Comparison of ENCODE assay signal across 8 cellular contexts in the genomic region with DNA sequence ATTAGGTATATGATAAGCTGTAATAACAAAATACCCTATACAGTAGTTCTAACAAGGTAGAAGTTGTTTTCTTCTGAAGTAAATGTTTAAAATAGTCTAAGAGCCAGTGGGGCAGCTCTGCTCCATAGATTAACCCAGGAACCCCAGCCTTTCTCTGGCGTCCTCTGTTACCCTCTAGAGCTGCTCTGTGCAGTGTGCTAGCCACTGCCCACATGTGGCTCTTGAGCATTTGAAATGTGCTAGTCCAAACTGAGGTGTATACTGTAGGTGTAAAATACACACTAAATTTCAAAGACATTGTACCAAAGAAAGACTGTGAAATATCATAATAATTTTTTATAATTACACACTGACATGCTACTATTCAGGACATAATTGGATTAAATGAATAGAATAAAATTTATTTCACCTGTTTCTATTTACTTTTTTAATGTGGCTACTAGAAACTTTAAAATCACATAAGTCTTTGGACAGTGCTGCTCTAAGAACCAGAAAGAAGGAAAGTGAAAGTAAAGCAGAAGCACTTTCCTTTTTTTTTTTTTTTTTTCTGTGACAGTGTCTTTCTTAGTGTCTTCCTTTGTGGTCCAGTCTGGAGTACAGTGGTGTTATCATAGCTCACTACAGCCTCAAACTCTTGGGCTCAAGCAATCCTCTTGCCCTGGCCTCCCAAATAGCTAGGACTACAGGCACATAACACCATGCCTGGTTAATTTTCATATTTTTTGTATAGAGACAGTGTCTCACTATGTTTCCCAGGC. TPM values are rescaled to one million over a fixed set of nuclear protein-coding genes. Genes with fewer than 3 reads are reported as not detected.
DNase-seq lines count a peak whose midpoint lies in the region; ATAC-seq and TF ChIP-seq lines count a peak whose summit lies in the region.
"Had no signal": no experiment of that assay in that cellular context is flagged by ENCODE, and none has a peak within 500 bp of the region (broad histone marks: within the 10 kb centered on the region; RNA-seq: fewer than 3 reads in every experiment).

No MANE protein-coding gene starts in this region.

- H3K4me3 ChIP-seq in choroid plexus epithelial cell (ENCODE audit: low read depth, low read length) (no peak overlapping the region), skeletal muscle satellite cell (ENCODE audit: low read length) (no peak overlapping the region)
- H3K4me3 ChIP-seq in effector memory CD4-positive, alpha-beta T cell (ENCODE audit: insufficient read depth, low read depth, low read length, poor library complexity, severe bottlenecking), result no peak overlapping the region

- H3K36me3 ChIP-seq in skeletal muscle satellite cell (ENCODE audit: insufficient read depth, low read length), result peaks cover 59% of the 10 kb centered on the region
- H3K36me3 ChIP-seq in effector memory CD4-positive, alpha-beta T cell (ENCODE audit: control insufficient read depth, insufficient read depth, low read length), result no peaks in the 10 kb centered on the region

- H3K27ac ChIP-seq in effector memory CD4-positive, alpha-beta T cell (ENCODE audit: insufficient read depth, low read length, poor library complexity, severe bottlenecking), result no peak overlapping the region

- H3K4me2 ChIP-seq in skeletal muscle satellite cell (ENCODE audit: low read length), result peak overlapping the region; percentile 45

- TF ChIP-seq CTCF in choroid plexus epithelial cell (conservative IDR thresholded peaks at IDR 0.05; ENCODE audit: low read depth, low read length), result no peak

- DNase-seq in choroid plexus epithelial cell (ENCODE audit: low read depth), result peak; percentile 54
- no peak for DNase-seq in foreskin melanocyte
- DNase-seq in NCI-H748 treated with DMSO at 0.1 percent for 48 hours (lab: John Stamatoyannopoulos, UW), result no peak
- no peak for DNase-seq in effector memory CD4-positive, alpha-beta T cell
- DNase-seq: RPMI8226 had no signal

- peaks cover 22% of the 10 kb centered on the region for H3K4me1 ChIP-seq in skeletal muscle satellite cell (ENCODE audit: control insufficient read depth, insufficient read depth, low read length)
- no peaks in the 10 kb centered on the region for H3K4me1 ChIP-seq in effector memory CD4-positive, alpha-beta T cell (ENCODE audit: control insufficient read depth, insufficient read depth, low read length, poor library complexity, severe bottlenecking)

- no peaks in the 10 kb centered on the region for H3K9me3 ChIP-seq in skeletal muscle satellite cell (replicated peaks; ENCODE audit: low read length)
- H3K9me3 ChIP-seq in effector memory CD4-positive, alpha-beta T cell (ENCODE audit: control insufficient read depth, low read length), result no peaks in the 10 kb centered on the region

- no peak overlapping the region for H3K9ac ChIP-seq in skeletal muscle satellite cell (ENCODE audit: low read depth, low read length)

- H3K27me3 ChIP-seq in skeletal muscle satellite cell (ENCODE audit: control insufficient read depth, insufficient read depth, low read length), result no peaks in the 10 kb centered on the region
- H3K27me3 ChIP-seq in effector memory CD4-positive, alpha-beta T cell (replicated peaks; ENCODE audit: control insufficient read depth, insufficient read depth, low read length, poor library complexity, severe bottlenecking), result no peaks in the 10 kb centered on the region

- peak; percentile 58 for ATAC-seq in GM18508 (IDR thresholded peaks at IDR 0.05; ENCODE audit: insufficient read depth, unreplicated experiment)
- peak; percentile 69 for ATAC-seq in HG03378 (IDR thresholded peaks at IDR 0.05; ENCODE audit: unreplicated experiment)

RNA-seq across cellular contexts. Expression of a gene that starts 39.3 kb away (rescaled TPM):
- 150 and 176 TPM in 2 replicates for total RNA-seq in skeletal muscle satellite cell (2012; rRNA removed)
